1 cellular context compared by ENCODE assay signal in the genomic region with DNA sequence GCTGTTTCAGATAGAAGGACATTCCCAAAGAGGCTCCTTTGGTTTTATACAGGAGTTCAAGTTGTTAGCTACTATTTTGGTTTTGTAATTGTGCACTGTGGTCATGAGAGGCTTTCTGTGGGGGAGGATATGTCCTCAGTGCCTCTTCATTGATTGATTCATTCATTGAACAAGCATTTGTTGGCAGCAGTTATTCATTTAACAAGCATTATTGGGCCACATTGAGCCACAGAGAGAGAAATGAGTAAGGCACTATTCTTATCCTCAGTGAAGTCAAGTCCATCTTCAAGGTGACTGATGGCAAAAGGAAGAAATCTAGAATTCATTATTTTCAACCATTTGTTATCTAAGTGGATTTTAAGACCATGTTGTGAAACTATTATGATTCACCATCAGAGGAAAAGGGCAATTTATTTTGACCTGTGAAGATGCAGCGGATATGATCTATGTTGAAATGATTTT.
TF ChIP-seq lines count a peak whose summit lies in the region.

No MANE protein-coding gene starts in this region.

TF ChIP-seq in HEK293, 187 proteins besides CTCF, POLR2A, EP300 and RAD21 (continued from another document):
- TF ChIP-seq ZNF645 (tag by site-specific recombination; IDR thresholded peaks at IDR 0.05) (no peak), ZNF785 (tag by site-specific recombination; IDR thresholded peaks at IDR 0.05) (no peak), TRIM28 (IDR thresholded peaks at IDR 0.05; ENCODE audit: borderline replicate concordance, low read length) (peak; percentile 74; the same call in 1 of the 2 replicates)
